Comparison of ENCODE assay signal across 14 cellular contexts in genomic region chr1:69648486-69648885, GRCh38.
DNase-seq lines count a peak whose midpoint lies in the region; ATAC-seq and TF ChIP-seq lines count a peak whose summit lies in the region.
"Had no signal": no experiment of that assay in that cellular context is flagged by ENCODE, and none has a peak within 500 bp of the region (broad histone marks: within the 10 kb centered on the region; RNA-seq: fewer than 3 reads in every experiment).

No MANE protein-coding gene starts in this region.

- no peak overlapping the region for H3K27ac ChIP-seq in ACC112 (ENCODE audit: low read depth, low read length)
- H3K27ac ChIP-seq: coronary artery had no signal

- peak overlapping the region; percentile 21 for H2AFZ ChIP-seq in ACC112 (ENCODE audit: low read length, unreplicated experiment)

- H3K4me3 ChIP-seq in ACC112 (ENCODE audit: low read depth, low read length) = no peak overlapping the region
- H3K4me3 ChIP-seq in foreskin fibroblast (ENCODE audit: low read depth in 1 of 2, low read length in 2 of 2) = no peak overlapping the region
- H3K4me3 ChIP-seq: coronary artery had no signal

- H3K36me3 ChIP-seq in ACC112 (ENCODE audit: insufficient read depth, low read length) = no peaks in the 10 kb centered on the region

- no peaks in the 10 kb centered on the region for H3K79me2 ChIP-seq in ACC112 (ENCODE audit: control insufficient read depth, insufficient read depth, low read length, unreplicated experiment)

- no peaks in the 10 kb centered on the region for H3K27me3 ChIP-seq in ACC112 (ENCODE audit: insufficient read depth, low read length)

- DNase-seq in RKO (ENCODE audit: low spot score) (peak; percentile 7), foreskin fibroblast (peak; percentile 2 to 10), HT-29 (ENCODE audit: low spot score) (no peak)
- DNase-seq: immature natural killer cell; NCI-H524 treated with DMSO at 0.1 percent for 48 hours; retina; stimulated activated CD4-positive, alpha-beta T cell treated with anti-CD3 and anti-CD28 coated beads, Interleukin-4, amount 100 ng/mL, for 24 hours; stimulated activated naive CD4-positive, alpha-beta T cell treated with Interleukin-2 at 50 U/mL for 16 hours had no signal

- H3K4me1 ChIP-seq in ACC112 (ENCODE audit: control insufficient read depth, insufficient read depth, low read length, unreplicated experiment) = no peaks in the 10 kb centered on the region

- peak; percentile 67 for ATAC-seq in GM18868 (IDR thresholded peaks at IDR 0.05; ENCODE audit: unreplicated experiment)
- no peak for ATAC-seq in GM18498 (IDR thresholded peaks at IDR 0.05; ENCODE audit: unreplicated experiment)
- ATAC-seq in GM18511 (IDR thresholded peaks at IDR 0.05; ENCODE audit: unreplicated experiment) = no peak
- no peak for ATAC-seq in GM19324 (IDR thresholded peaks at IDR 0.05; ENCODE audit: low FRiP score, unreplicated experiment)

- no peak for TF ChIP-seq CTCF in foreskin fibroblast (IDR thresholded peaks at IDR 0.05; ENCODE audit: low read depth, low read length)
